Comparison of ENCODE assay signal across 18 cellular contexts in genomic region chr2:230706966-230707365, GRCh38.
"Had no signal": no experiment of that assay in that cellular context is flagged by ENCODE, and none has a peak within 500 bp of the region (broad histone marks: within the 10 kb centered on the region; RNA-seq: fewer than 3 reads in every experiment).

No MANE protein-coding gene starts in this region.

- DNase-seq: effector memory CD8-positive, alpha-beta T cell; kidney glomerular epithelial cell; natural killer cell; nucleus accumbens; pancreas; right cardiac atrium; stimulated activated CD4-positive, alpha-beta T cell treated with anti-CD3 and anti-CD28 coated beads, Interleukin-15, amount 100 ng/mL, for 24 hours; stimulated activated CD4-positive, alpha-beta T cell treated with anti-CD3 and anti-CD28 coated beads, Interleukin-1b, Interleukin-23, amount 100 ng/mL, for 48 hours; stimulated activated CD4-positive, alpha-beta T cell treated with anti-CD3 and anti-CD28 coated beads, Interleukin-4, amount 100 ng/mL, for 24 hours; trophoblast cell had no signal

- H3K4me3 Mint-ChIP-seq: dendritic cell treated with granulocyte-macrophage colony-stimulating factor and Interleukin-4, amounts not matched to agents 40 ng/mL and 50 ng/mL, for 4 days; effector memory CD8-positive, alpha-beta T cell; natural killer cell; neural crest cell; stimulated activated memory B cell treated with anti-CD40 and anti-IgM and Interleukin-4, amounts not matched to agents 10 μg/mL and 1 μg/mL and 100 μg/mL, for 72 hours; stimulated activated naive CD8-positive, alpha-beta T cell treated with anti-CD3 and anti-CD28 coated beads, Interleukin-15, Interleukin-2, amounts not matched to agents 100 ng/mL and 50 ng/mL, for 24 hours had no signal

- H3K27ac Mint-ChIP-seq: effector memory CD8-positive, alpha-beta T cell; natural killer cell; progenitor cell of endocrine pancreas; stimulated activated memory B cell treated with anti-CD40 and anti-IgM and Interleukin-4, amounts not matched to agents 10 μg/mL and 1 μg/mL and 100 μg/mL, for 72 hours; stimulated activated naive CD8-positive, alpha-beta T cell treated with anti-CD3 and anti-CD28 coated beads, Interleukin-15, Interleukin-2, amounts not matched to agents 100 ng/mL and 50 ng/mL, for 24 hours had no signal

- H3K9me3 ChIP-seq: mucosa of descending colon, pancreas, thoracic aorta had no signal

- H3K27me3 ChIP-seq: esophagus muscularis mucosa, pancreas had no signal

- H3K27me3 Mint-ChIP-seq: dendritic cell treated with granulocyte-macrophage colony-stimulating factor and Interleukin-4, amounts not matched to agents 40 ng/mL and 50 ng/mL, for 4 days; effector memory CD8-positive, alpha-beta T cell; stimulated activated memory B cell treated with anti-CD40 and anti-IgM and Interleukin-4, amounts not matched to agents 10 μg/mL and 1 μg/mL and 100 μg/mL, for 72 hours; stimulated activated naive CD8-positive, alpha-beta T cell treated with anti-CD3 and anti-CD28 coated beads, Interleukin-15, Interleukin-2, amounts not matched to agents 100 ng/mL and 50 ng/mL, for 24 hours had no signal

- H3K27ac ChIP-seq: esophagus muscularis mucosa, pancreas, thoracic aorta had no signal

- H3K4me3 ChIP-seq: esophagus muscularis mucosa, mucosa of descending colon, pancreas, thoracic aorta had no signal

- H3K36me3 ChIP-seq: esophagus muscularis mucosa, pancreas, thoracic aorta had no signal

- H3K4me1 Mint-ChIP-seq: neural crest cell had no signal

- ATAC-seq: effector memory CD8-positive, alpha-beta T cell; natural killer cell; right cardiac atrium; stimulated activated memory B cell treated with anti-CD40 and anti-IgM and Interleukin-4, amounts not matched to agents 10 μg/mL and 1 μg/mL and 100 μg/mL, for 72 hours had no signal
